Comparison of ENCODE assay signal across 15 cellular contexts in genomic region chr12:52049286-52049685, GRCh38. TPM values are rescaled to one million over a fixed set of nuclear protein-coding genes. Genes with fewer than 3 reads are reported as not detected.
DNase-seq lines count a peak whose midpoint lies in the region; ATAC-seq and TF ChIP-seq lines count a peak whose summit lies in the region.
"Had no signal": no experiment of that assay in that cellular context is flagged by ENCODE, and none has a peak within 500 bp of the region (broad histone marks: within the 10 kb centered on the region; RNA-seq: fewer than 3 reads in every experiment).

No MANE protein-coding gene starts in this region.

- intact Hi-C loops in CD4-positive, alpha-beta memory T cell (cut with micrococcal nuclease), result no loop called here
- intact Hi-C loops in ovary (cut with DNase I), result loop anchor here in 1 of 4 donors (10.0 kb wide), 1 partner anchor 996 kb away; no protein-coding TSS in a partner anchor
- intact Hi-C loops in lower leg skin (cut with DNase I; ENCODE audit: low total_unique reads), result no loop called here

- H3K27ac ChIP-seq in CD4-positive, alpha-beta memory T cell (ENCODE audit: low read depth, low read length), result no peak overlapping the region
- H3K27ac ChIP-seq in ovary, result peak overlapping the region in 1 of 2 donors; percentile 95

- peaks cover 37% of the 10 kb centered on the region for H3K4me1 ChIP-seq in CD4-positive, alpha-beta memory T cell (ENCODE audit: insufficient read depth, low read length)
- H3K4me1 ChIP-seq in ovary (ENCODE audit: insufficient read depth), result peaks cover 24% of the 10 kb centered on the region

- peaks cover 18 to 46% (median 32%) of the 10 kb centered on the region in 4 donors for H3K4me1 Mint-ChIP-seq in CD4-positive, alpha-beta memory T cell
- H3K4me1 Mint-ChIP-seq in IgD-negative memory B cell, result peaks cover 20 to 21% (median 21%) of the 10 kb centered on the region in 3 donors
- H3K4me1 Mint-ChIP-seq in central memory CD8-positive, alpha-beta T cell, result peaks cover 31% of the 10 kb centered on the region

- no peaks in the 10 kb centered on the region for H3K27me3 Mint-ChIP-seq in CD4-positive, alpha-beta memory T cell
- no peaks in the 10 kb centered on the region for H3K27me3 Mint-ChIP-seq in IgD-negative memory B cell
- peaks cover 11% of the 10 kb centered on the region for H3K27me3 Mint-ChIP-seq in central memory CD8-positive, alpha-beta T cell

- ATAC-seq in central memory CD8-positive, alpha-beta T cell (replicated peaks; ENCODE audit: extremely low read depth, poor library complexity, severe bottlenecking), result no peak
- ATAC-seq in GM21526 (IDR thresholded peaks at IDR 0.05; ENCODE audit: low FRiP score, unreplicated experiment), result no peak

- peaks cover 0 to 2% (median 0%) of the 10 kb centered on the region in 8 donors for H3K9me3 Mint-ChIP-seq in CD4-positive, alpha-beta memory T cell
- no peaks in the 10 kb centered on the region for H3K9me3 Mint-ChIP-seq in IgD-negative memory B cell
- no peaks in the 10 kb centered on the region for H3K9me3 Mint-ChIP-seq in central memory CD8-positive, alpha-beta T cell

- no peak for TF ChIP-seq EP300 in ovary (IDR thresholded peaks at IDR 0.05)

- TF ChIP-seq CTCF in ovary (IDR thresholded peaks at IDR 0.05) (no peak), lower leg skin (IDR thresholded peaks at IDR 0.05) (no peak)

- H3K27me3 ChIP-seq in CD4-positive, alpha-beta memory T cell (ENCODE audit: insufficient read depth, low read length), result no peaks in the 10 kb centered on the region
- no peaks in the 10 kb centered on the region for H3K27me3 ChIP-seq in ovary
- H3K27me3 ChIP-seq: SJSA1 had no signal

- POLR2A ChIA-PET in CD4-positive, alpha-beta memory T cell (lab: Charles Lee; ENCODE audit: partially characterized antibody), result no interaction called here

- CTCF ChIA-PET in CD4-positive, alpha-beta memory T cell (lab: Charles Lee; ENCODE audit: partially characterized antibody), result interaction anchor here (2.0 kb wide), 1 partner anchor 24 kb away, joined by 11 read pairs; no protein-coding TSS in a partner anchor

- H3K36me3 ChIP-seq in CD4-positive, alpha-beta memory T cell (ENCODE audit: insufficient read depth, low read length), result no peaks in the 10 kb centered on the region
- no peaks in the 10 kb centered on the region for H3K36me3 ChIP-seq in ovary

- H3K9me3 ChIP-seq in CD4-positive, alpha-beta memory T cell (ENCODE audit: control insufficient read depth in 1 of 2, low read length in 2 of 2), result no peaks in the 10 kb centered on the region
- H3K9me3 ChIP-seq in ovary, result no peaks in the 10 kb centered on the region
- H3K9me3 ChIP-seq: SJSA1 had no signal

- peak overlapping the region; percentile 89 to 100 (median 98) for H3K27ac Mint-ChIP-seq in CD4-positive, alpha-beta memory T cell
- peak overlapping the region in 2 of 3 donors; percentile 76 to 97 for H3K27ac Mint-ChIP-seq in IgD-negative memory B cell
- peak overlapping the region; percentile 93 for H3K27ac Mint-ChIP-seq in central memory CD8-positive, alpha-beta T cell (ENCODE audit: low read depth)

- 69 to 73% (median 72%) methylated on average over 4 of the region's 4 CpGs for WGBS in ovary, 3 donors
- WGBS in lower leg skin, 2 donors, result 72 to 78% methylated on average over 4 of the region's 4 CpGs

- peaks cover 0 to 7% of the 10 kb centered on the region in 2 donors for H3K36me3 Mint-ChIP-seq in CD4-positive, alpha-beta memory T cell
- peaks cover 2% of the 10 kb centered on the region for H3K36me3 Mint-ChIP-seq in IgD-negative memory B cell
- H3K36me3 Mint-ChIP-seq in central memory CD8-positive, alpha-beta T cell (ENCODE audit: insufficient read depth), result peaks cover 11% of the 10 kb centered on the region

- no peak for DNase-seq in CD4-positive, alpha-beta memory T cell
- DNase-seq in central memory CD8-positive, alpha-beta T cell (ENCODE audit: low spot score in 2 of 2), result no peak
- peak in 3 of 5 donors; percentile 24 to 41 (median 37) for DNase-seq in ovary
- DNase-seq in GM19240 (ENCODE audit: insufficient read length, low spot score), result no peak
- no peak for DNase-seq in lower leg skin (ENCODE audit: low spot score in 2 of 2)
- DNase-seq: activated CD4-positive, alpha-beta T cell treated with anti-CD3 and anti-CD28 coated beads, Interleukin-2, amount 50 U/mL, for 1 hour; anterior cingulate cortex; effector memory CD4-positive, alpha-beta T cell; NCI-H1417 treated with DMSO at 0.1 percent for 48 hours; NCI-H748 treated with DMSO at 0.1 percent for 48 hours had no signal

- TF ChIP-seq POLR2A in ovary (IDR thresholded peaks at IDR 0.05) (no peak), lower leg skin (IDR thresholded peaks at IDR 0.05) (no peak)

- H3K4me3 ChIP-seq in CD4-positive, alpha-beta memory T cell (ENCODE audit: low read length in 2 of 2), result no peak overlapping the region
- H3K4me3 ChIP-seq in ovary (no peak overlapping the region), lower leg skin (ENCODE audit: low read depth, poor library complexity, severe bottlenecking) (no peak overlapping the region)
- H3K4me3 ChIP-seq: SJSA1 had no signal

- peak overlapping the region; percentile 63 to 96 (median 80) for H3K4me3 Mint-ChIP-seq in CD4-positive, alpha-beta memory T cell
- peak overlapping the region in 3 of 4 donors; percentile 93 to 97 (median 97) for H3K4me3 Mint-ChIP-seq in IgD-negative memory B cell
- peak overlapping the region; percentile 85 for H3K4me3 Mint-ChIP-seq in central memory CD8-positive, alpha-beta T cell

RNA-seq across cellular contexts. Expression of gene NR4A1, which starts 2.0 kb away (rescaled TPM):
- total RNA-seq in CD4-positive, alpha-beta memory T cell, result 1 to 10 TPM; 1.1 to 1.3 TPM
- polyA plus RNA-seq in CD4-positive, alpha-beta memory T cell, result 1 to 10 TPM; 1.2 to 1.3 TPM
- polyA plus RNA-seq in IgD-negative memory B cell (9.3 TPM), ovary (100 to 1,000 TPM in 1 of 2 donors, 10 to 100 TPM in 1; 41.7 to 159 TPM)
- total RNA-seq in ovary (1,000 to 10,000 TPM in 2 of 7 donors, 100 to 1,000 TPM in 5; 142 to 1,603 (median 414) TPM), lower leg skin (100 to 1,000 TPM in 2 of 4 donors, 10 to 100 TPM in 2; 28.7 to 121 (median 105) TPM)

RNA-seq across cellular contexts. Expression of gene ATG101, which starts 20.5 kb away (rescaled TPM):
- total RNA-seq in CD4-positive, alpha-beta memory T cell, result 10 to 100 TPM; 24.4 to 27.0 TPM
- 10 to 100 TPM; 22.2 to 27.1 TPM for polyA plus RNA-seq in CD4-positive, alpha-beta memory T cell
- polyA plus RNA-seq in IgD-negative memory B cell, result 25.4 TPM
- total RNA-seq in ovary, result 10 to 100 TPM; 24.9 to 48.7 (median 28.9) TPM
- polyA plus RNA-seq in ovary, result 10 to 100 TPM; 13.6 to 26.2 TPM
- total RNA-seq in lower leg skin, result 10 to 100 TPM; 42.6 to 71.6 (median 55.2) TPM

RNA-seq across cellular contexts. Expression of gene SMIM41, which starts 30.2 kb away (rescaled TPM):
- not detected for total RNA-seq in CD4-positive, alpha-beta memory T cell
- polyA plus RNA-seq in CD4-positive, alpha-beta memory T cell, result not detected
- not detected for polyA plus RNA-seq in IgD-negative memory B cell
- 1 to 10 TPM; 1.4 to 4.5 (median 2.8) TPM for total RNA-seq in ovary
- 1 to 10 TPM in 1 of 2 donors, under 1 TPM in 1; 0.32 to 3.4 TPM for polyA plus RNA-seq in ovary
- total RNA-seq in lower leg skin, result under 1 TPM in 1 of 4 donors, not detected in 3; 0.71 TPM
- total RNA-seq: H7, SJSA1, temporal lobe had no signal

RNA-seq across cellular contexts. Expression of gene TAMALIN, which starts 42.5 kb away (rescaled TPM):
- 10 to 100 TPM; 30.5 to 31.7 TPM for total RNA-seq in CD4-positive, alpha-beta memory T cell
- polyA plus RNA-seq in CD4-positive, alpha-beta memory T cell, result 1 to 10 TPM; 1.2 to 5.3 TPM
- polyA plus RNA-seq in IgD-negative memory B cell, result 6.4 TPM
- 10 to 100 TPM; 20.8 to 84.1 (median 38.6) TPM for total RNA-seq in ovary
- 10 to 100 TPM; 16.8 to 21.8 TPM for polyA plus RNA-seq in ovary
- total RNA-seq in lower leg skin, result 10 to 100 TPM; 14.6 to 34.2 (median 25.9) TPM

Comparison
In these comparisons a context has a peak if more than half of its experiments do, and no peak if none do; other contexts are left out.
1. DNase-seq: peak in ovary (3 of 5); none in CD4-positive, alpha-beta memory T cell (0 of 5), central memory CD8-positive, alpha-beta T cell (0 of 2), GM19240 (single experiment) and lower leg skin (0 of 2).
2. RNA of gene NR4A1, which starts 2.0 kb away (total RNA-seq): 142 to 1,603 TPM in ovary and 28.7 to 121 TPM in lower leg skin; 1.1 to 1.3 TPM in CD4-positive, alpha-beta memory T cell; every median in the first group is over 10 times any median in the second.
3. Peak in every context shown above with its lines, with median percentiles within 50 percentile points of each other: H3K27ac Mint-ChIP-seq and H3K4me3 Mint-ChIP-seq.